In the genomic region with DNA sequence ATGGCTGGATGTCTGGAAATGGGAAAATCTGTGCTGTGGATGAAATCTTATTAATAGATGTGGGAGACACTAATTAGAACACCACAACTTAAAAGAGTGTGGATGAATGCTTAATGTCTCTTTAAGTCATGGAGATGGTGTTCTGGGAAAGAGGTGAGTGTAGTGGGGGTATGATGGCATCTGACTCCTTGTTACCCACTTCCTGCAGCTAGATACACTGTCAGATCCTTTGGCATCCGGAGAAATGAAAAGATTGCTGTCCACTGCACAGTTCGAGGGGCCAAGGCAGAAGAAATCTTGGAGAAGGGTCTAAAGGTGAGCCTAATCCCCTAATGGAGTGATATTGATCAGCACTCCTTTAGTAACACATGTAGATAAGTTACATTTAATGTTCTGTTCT, we compare ENCODE assay signal across 1 cellular context.
A peak's percentile ranks its signal among the peaks of the same experiment; 100 is the strongest.
TF ChIP-seq lines count a peak whose summit lies in the region.

No MANE protein-coding gene starts in this region.

TF ChIP-seq in K562, 482 proteins besides CTCF, POLR2A, EP300 and RAD21:
- TF ChIP-seq, protein P1, sequence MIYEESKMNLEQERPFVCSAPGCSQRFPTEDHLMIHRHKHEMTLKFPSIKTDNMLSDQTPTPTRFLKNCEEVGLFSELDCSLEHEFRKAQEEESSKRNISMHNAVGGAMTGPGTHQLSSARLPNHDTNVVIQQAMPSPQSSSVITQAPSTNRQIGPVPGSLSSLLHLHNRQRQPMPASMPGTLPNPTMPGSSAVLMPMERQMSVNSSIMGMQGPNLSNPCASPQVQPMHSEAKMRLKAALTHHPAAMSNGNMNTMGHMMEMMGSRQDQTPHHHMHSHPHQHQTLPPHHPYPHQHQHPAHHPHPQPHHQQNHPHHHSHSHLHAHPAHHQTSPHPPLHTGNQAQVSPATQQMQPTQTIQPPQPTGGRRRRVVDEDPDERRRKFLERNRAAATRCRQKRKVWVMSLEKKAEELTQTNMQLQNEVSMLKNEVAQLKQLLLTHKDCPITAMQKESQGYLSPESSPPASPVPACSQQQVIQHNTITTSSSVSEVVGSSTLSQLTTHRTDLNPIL (CRISPR knock-in tag; IDR thresholded peaks at IDR 0.05): no peak
- TF ChIP-seq RBFOX2 (IDR thresholded peaks at IDR 0.05; ENCODE audit: low read depth, low read length) (peak; percentile 41; the same call in 1 of the 2 replicates), POLR2H (tag; IDR thresholded peaks at IDR 0.05; ENCODE audit: low read depth) (0 out of 2 replicates have a peak, but pooled peaks have one; percentile 19)
